In the genomic region with DNA sequence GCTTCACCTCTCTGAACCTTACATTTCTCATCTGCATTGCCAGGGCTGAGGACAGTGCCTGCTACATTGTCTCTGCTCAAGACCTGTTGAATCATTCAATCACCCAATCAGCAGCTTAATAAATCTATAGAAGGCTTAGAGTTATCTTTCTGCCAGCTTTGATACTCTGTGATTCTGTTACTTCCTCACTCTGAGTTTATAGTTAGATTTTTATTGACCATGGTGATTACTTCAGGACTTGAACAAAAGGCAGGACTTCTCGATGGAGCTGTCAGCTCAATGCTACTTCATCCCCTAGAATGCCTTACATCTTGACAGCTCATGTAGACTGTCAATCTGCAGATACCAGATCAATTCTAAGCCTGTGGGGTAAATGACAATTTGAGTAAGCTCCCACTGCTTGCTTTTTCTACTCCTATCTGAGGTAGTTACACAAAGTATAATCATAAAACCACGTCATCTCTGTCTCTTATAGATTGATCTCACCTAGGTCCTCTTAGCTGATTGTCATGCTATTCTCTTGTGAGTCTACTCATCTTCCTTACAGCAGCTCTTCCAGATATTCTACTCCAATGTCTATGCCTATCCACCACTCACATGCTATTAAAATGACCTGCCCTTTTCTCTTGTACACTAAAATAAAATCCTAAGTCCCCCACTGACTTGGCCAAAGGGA, we compare ENCODE assay signal across 9 cellular contexts.
"Had no signal": no experiment of that assay in that cellular context is flagged by ENCODE, and none has a peak within 500 bp of the region (broad histone marks: within the 10 kb centered on the region; RNA-seq: fewer than 3 reads in every experiment).

No MANE protein-coding gene starts in this region.

- DNase-seq: GM23248, GOT3, H7, H9, HCEC 1CT, HFFc6 had no signal

- H3K4me1 Mint-ChIP-seq: GM23338, H9 had no signal

- H3K9me3 ChIP-seq: HAP-1 had no signal

- ATAC-seq: GM23338, HCT116 had no signal

- H3K36me3 ChIP-seq: HAP-1 had no signal

- H3K27ac Mint-ChIP-seq: GM23338, H9, HFFc6 had no signal

- H3K4me3 ChIP-seq: GM23248, GM23338, HAP-1 had no signal

- H3K4me3 Mint-ChIP-seq: GM23338, H9, HFFc6 had no signal

- H3K4me1 ChIP-seq: HAP-1 had no signal

- H3K27ac ChIP-seq: GM23248 had no signal

- H3K9me3 Mint-ChIP-seq: GM23338, H9 had no signal
